ENCODE assay signal across 8 cellular contexts in genomic region chr17:6651483-6652452, GRCh38. TPM values are rescaled to one million over a fixed set of nuclear protein-coding genes. Genes with fewer than 3 reads are reported as not detected.
DNase-seq lines count a peak whose midpoint lies in the region; ATAC-seq and TF ChIP-seq lines count a peak whose summit lies in the region.

Gene C17orf100, plus strand, starts transcription at chr17:6651762. Its CDS starts 152 bp downstream, at chr17:6651914.
Gene MED31, minus strand, starts transcription at chr17:6651605. Its CDS starts 77 bp downstream, at chr17:6651528.

- peak within 1 kb of the TSS; percentile 100 for H3K27ac ChIP-seq in CD8-positive, alpha-beta T cell (ENCODE audit: low read depth, low read length)
- peak within 1 kb of the TSS; percentile 100 for H3K27ac ChIP-seq in effector memory CD4-positive, alpha-beta T cell (ENCODE audit: insufficient read depth, low read length, poor library complexity, severe bottlenecking)

- peak; percentile 90 to 95 (median 93) for DNase-seq in CD8-positive, alpha-beta T cell
- DNase-seq in HT-29 (ENCODE audit: low spot score) = peak; percentile 91
- peak; percentile 77 for DNase-seq in NK-92 treated with Interleukin-12 subunit alpha and Interleukin-12 subunit beta, amount 100 ng/mL, for 24 hours (lab: John Stamatoyannopoulos, UW)
- peak; percentile 85 to 89 for DNase-seq in activated CD8-positive, alpha-beta memory T cell treated with anti-CD3 and anti-CD28 coated beads for 4 hours (ENCODE audit: low read depth in 2 of 2)
- peak; percentile 91 to 93 (median 92) for DNase-seq in effector memory CD4-positive, alpha-beta T cell
- peak; percentile 93 for DNase-seq in medulla oblongata (ENCODE audit: extremely low spot score)
- DNase-seq in stimulated activated CD4-positive, alpha-beta T cell treated with anti-CD3 and anti-CD28 coated beads, TNF-alpha, amount 100 ng/mL, for 48 hours (ENCODE audit: low read depth in 3 of 3) = peak; percentile 92 to 94 (median 93)

- POLR2A ChIA-PET in CD8-positive, alpha-beta T cell (lab: Charles Lee) = interaction anchor here (0.8 to 2.8 kb wide), 2 partner anchors 11 to 14 kb away, joined by 4 to 38 read pairs; partner anchors contain the start of genes KIAA0753 and TXNDC17

- peak; percentile 88 for ATAC-seq in CD8-positive, alpha-beta T cell
- ATAC-seq in GM19468 (IDR thresholded peaks at IDR 0.05; ENCODE audit: extremely low read depth, unreplicated experiment) = peak; percentile 78

- H3K4me3 ChIP-seq in CD8-positive, alpha-beta T cell (ENCODE audit: low read depth, low read length) = peak within 1 kb of the TSS; percentile 86
- peak within 1 kb of the TSS; percentile 67 for H3K4me3 ChIP-seq in effector memory CD4-positive, alpha-beta T cell (ENCODE audit: insufficient read depth, low read depth, low read length, poor library complexity, severe bottlenecking)

- no peaks in the 10 kb centered on the region for H3K9me3 Mint-ChIP-seq in CD8-positive, alpha-beta T cell

- CTCF ChIA-PET in CD8-positive, alpha-beta T cell (lab: Charles Lee) = no interaction called here

- no peaks in the 10 kb centered on the region for H3K9me3 ChIP-seq in CD8-positive, alpha-beta T cell (ENCODE audit: low read length)
- H3K9me3 ChIP-seq in effector memory CD4-positive, alpha-beta T cell (ENCODE audit: control insufficient read depth, low read length) = no peaks in the 10 kb centered on the region

- H3K27me3 Mint-ChIP-seq in CD8-positive, alpha-beta T cell (ENCODE audit: low read depth) = no peaks in the 10 kb centered on the region

- peak within 1 kb of the TSS; percentile 97 for H3K4me3 Mint-ChIP-seq in CD8-positive, alpha-beta T cell

- peaks cover 36% of the 10 kb centered on the region for H3K36me3 Mint-ChIP-seq in CD8-positive, alpha-beta T cell

- H3K27ac Mint-ChIP-seq in CD8-positive, alpha-beta T cell = peak within 1 kb of the TSS; percentile 100

- TF ChIP-seq CTCF in CD8-positive, alpha-beta T cell (IDR thresholded peaks at IDR 0.05) = no peak

- H3K27me3 ChIP-seq in CD8-positive, alpha-beta T cell (ENCODE audit: insufficient read depth, low read length) = no peaks in the 10 kb centered on the region
- H3K27me3 ChIP-seq in effector memory CD4-positive, alpha-beta T cell (replicated peaks; ENCODE audit: control insufficient read depth, insufficient read depth, low read length, poor library complexity, severe bottlenecking) = no peaks in the 10 kb centered on the region

- H3K36me3 ChIP-seq in CD8-positive, alpha-beta T cell (ENCODE audit: insufficient read depth, low read length) = no peaks in the 10 kb centered on the region
- peaks cover 16% of the 10 kb centered on the region for H3K36me3 ChIP-seq in effector memory CD4-positive, alpha-beta T cell (ENCODE audit: control insufficient read depth, insufficient read depth, low read length)

- peaks cover 67% of the 10 kb centered on the region for H3K4me1 Mint-ChIP-seq in CD8-positive, alpha-beta T cell (ENCODE audit: low read depth)

- intact Hi-C loops in CD8-positive, alpha-beta T cell (cut with DNase I, micrococcal nuclease) = loop anchor here (1.0 to 10.0 kb wide), 8 partner anchors 11 to 1786 kb away; partner anchors contain the start of genes KIAA0753 (in 2 of the 2), DHX33 (in 1 of the 2), NDEL1 (in 1 of the 2) and NLRP1 (in 1 of the 2)

- H3K4me1 ChIP-seq in CD8-positive, alpha-beta T cell (ENCODE audit: insufficient read depth, low read length) = peaks cover 23% of the 10 kb centered on the region
- H3K4me1 ChIP-seq in effector memory CD4-positive, alpha-beta T cell (ENCODE audit: control insufficient read depth, insufficient read depth, low read length, poor library complexity, severe bottlenecking) = peaks cover 15% of the 10 kb centered on the region

RNA-seq across cellular contexts. Expression of gene C17orf100, which starts in this region (rescaled TPM):
- total RNA-seq in CD8-positive, alpha-beta T cell = under 1 TPM; 0.39 to 0.73 TPM
- total RNA-seq in HT-29 (2014; rRNA removed; shearing (Covaris generic)) = 0.31 and 1.1 TPM in 2 replicates

RNA-seq across cellular contexts. Expression of gene MED31, which starts in this region (rescaled TPM):
- total RNA-seq in CD8-positive, alpha-beta T cell = 10 to 100 TPM; 21.4 to 25.6 TPM
- total RNA-seq in HT-29 (2014; rRNA removed; shearing (Covaris generic)) = 4.1 and 7.0 TPM in 2 replicates

Comparison
In these comparisons a context has a peak if more than half of its experiments do, and no peak if none do; other contexts are left out.
1. Peak in every context shown above with its lines: DNase-seq, ATAC-seq, H3K4me3 ChIP-seq and H3K27ac ChIP-seq.